23 cellular contexts compared by ENCODE assay signal in genomic region chr15:24678485-24678884, GRCh38. TPM values are rescaled to one million over a fixed set of nuclear protein-coding genes. Genes with fewer than 3 reads are reported as not detected.
"Had no signal": no experiment of that assay in that cellular context is flagged by ENCODE, and none has a peak within 500 bp of the region (broad histone marks: within the 10 kb centered on the region; RNA-seq: fewer than 3 reads in every experiment).

No MANE protein-coding gene starts in this region.

- H3K4me1 Mint-ChIP-seq: activated CD4-positive, alpha-beta T cell treated with anti-CD3 and anti-CD28 coated beads for 36 hours; immature natural killer cell; memory B cell; naive B cell; stimulated activated effector memory CD8-positive, alpha-beta T cell treated with anti-CD3 and anti-CD28 coated beads, Interleukin-12 subunit alpha, Interleukin-12 subunit beta, amount 100 ng/mL, for 72 hours had no signal

- H3K27ac ChIP-seq: esophagus squamous epithelium, heart right ventricle, pancreas, stomach had no signal

- H3K4me2 ChIP-seq: smooth muscle cell had no signal

- ATAC-seq: activated CD4-positive, alpha-beta T cell treated with anti-CD3 and anti-CD28 coated beads for 36 hours; activated naive CD4-positive, alpha-beta T cell treated with anti-CD3 and anti-CD28 coated beads, Interleukin-2, amount 50 U/mL, for 72 hours; heart right ventricle; left ventricle myocardium superior; mucosa of descending colon; pancreas; sciatic nerve; stimulated activated effector memory CD8-positive, alpha-beta T cell treated with anti-CD3 and anti-CD28 coated beads, Interleukin-12 subunit alpha, Interleukin-12 subunit beta, amount 100 ng/mL, for 72 hours had no signal

- H3K27me3 Mint-ChIP-seq: activated CD4-positive, alpha-beta T cell treated with anti-CD3 and anti-CD28 coated beads for 36 hours; memory B cell; naive B cell; type B pancreatic cell had no signal

- H3K27ac Mint-ChIP-seq: activated CD4-positive, alpha-beta T cell treated with anti-CD3 and anti-CD28 coated beads for 36 hours; activated naive CD4-positive, alpha-beta T cell treated with anti-CD3 and anti-CD28 coated beads, Interleukin-2, amount 50 U/mL, for 72 hours; activated T-helper 1 cell treated with anti-CD3 and anti-CD28 coated beads, Interleukin-12 subunit alpha, Interleukin-12 subunit beta, Interleukin-2, Interleukin-4 antibody, amounts not matched to agents 30 ng/mL and 10 ng/mL and 1 ng/mL, durations not matched to agents 14 hours and 24 hours and 36 hours; immature natural killer cell; memory B cell; stimulated activated effector memory CD8-positive, alpha-beta T cell treated with anti-CD3 and anti-CD28 coated beads, Interleukin-12 subunit alpha, Interleukin-12 subunit beta, amount 100 ng/mL, for 72 hours; type B pancreatic cell had no signal

- H3K9me3 ChIP-seq: pancreas had no signal

- H3K27me3 ChIP-seq: esophagus squamous epithelium, heart right ventricle, pancreas, stomach had no signal

- H3K4me3 ChIP-seq: esophagus squamous epithelium, heart right ventricle, mucosa of descending colon, pancreas, smooth muscle cell, stomach had no signal

- H3K36me3 ChIP-seq: esophagus squamous epithelium, heart right ventricle, pancreas, stomach had no signal

- H3K4me1 ChIP-seq: esophagus squamous epithelium, heart right ventricle, pancreas, stomach had no signal

- H3K36me3 Mint-ChIP-seq: memory B cell; stimulated activated effector memory CD8-positive, alpha-beta T cell treated with anti-CD3 and anti-CD28 coated beads, Interleukin-12 subunit alpha, Interleukin-12 subunit beta, amount 100 ng/mL, for 72 hours; type B pancreatic cell had no signal

- H3K4me3 Mint-ChIP-seq: activated CD4-positive, alpha-beta T cell treated with anti-CD3 and anti-CD28 coated beads for 36 hours; activated T-helper 1 cell treated with anti-CD3 and anti-CD28 coated beads, Interleukin-12 subunit alpha, Interleukin-12 subunit beta, Interleukin-2, Interleukin-4 antibody, amounts not matched to agents 30 ng/mL and 10 ng/mL and 1 ng/mL, durations not matched to agents 14 hours and 24 hours and 36 hours; immature natural killer cell; memory B cell; naive B cell; stimulated activated effector memory CD8-positive, alpha-beta T cell treated with anti-CD3 and anti-CD28 coated beads, Interleukin-12 subunit alpha, Interleukin-12 subunit beta, amount 100 ng/mL, for 72 hours; type B pancreatic cell had no signal

- DNase-seq: activated CD4-positive, alpha-beta T cell treated with anti-CD3 and anti-CD28 coated beads for 36 hours; activated CD4-positive, alpha-beta T cell treated with anti-CD3 and anti-CD28 coated beads, Interleukin-2, amount 50 U/mL, for 48 hours; activated gamma-delta T cell treated with Interleukin-2 at 50 U/mL for 16 hours; effector CD8-positive, alpha-beta T cell; esophagus squamous epithelium; heart right ventricle; immature natural killer cell; kidney glomerular epithelial cell; left ventricle myocardium superior; mucosa of descending colon; naive B cell; pancreas; stimulated activated CD4-positive, alpha-beta T cell treated with anti-CD3 and anti-CD28 coated beads, Interleukin-4, amount 100 ng/mL, for 24 hours; stomach had no signal

RNA-seq across cellular contexts. Expression of gene NPAP1, which starts 2.9 kb away (rescaled TPM):
- total RNA-seq: activated CD4-positive, alpha-beta T cell treated with anti-CD3 and anti-CD28 coated beads for 36 hours; activated naive CD4-positive, alpha-beta T cell treated with anti-CD3 and anti-CD28 coated beads, Interleukin-2, amount 50 U/mL, for 72 hours; activated T-helper 1 cell treated with anti-CD3 and anti-CD28 coated beads, Interleukin-12 subunit alpha, Interleukin-12 subunit beta, Interleukin-2, Interleukin-4 antibody, amounts not matched to agents 30 ng/mL and 10 ng/mL and 1 ng/mL, durations not matched to agents 14 hours and 24 hours and 36 hours; endothelial cell of umbilical vein; esophagus squamous epithelium; left ventricle myocardium superior; pulmonary artery endothelial cell; sciatic nerve had no signal
- polyA plus RNA-seq: endothelial cell of umbilical vein, immature natural killer cell, smooth muscle cell, stomach had no signal
